Comparison of ENCODE assay signal across 2 cellular contexts in the genomic region with DNA sequence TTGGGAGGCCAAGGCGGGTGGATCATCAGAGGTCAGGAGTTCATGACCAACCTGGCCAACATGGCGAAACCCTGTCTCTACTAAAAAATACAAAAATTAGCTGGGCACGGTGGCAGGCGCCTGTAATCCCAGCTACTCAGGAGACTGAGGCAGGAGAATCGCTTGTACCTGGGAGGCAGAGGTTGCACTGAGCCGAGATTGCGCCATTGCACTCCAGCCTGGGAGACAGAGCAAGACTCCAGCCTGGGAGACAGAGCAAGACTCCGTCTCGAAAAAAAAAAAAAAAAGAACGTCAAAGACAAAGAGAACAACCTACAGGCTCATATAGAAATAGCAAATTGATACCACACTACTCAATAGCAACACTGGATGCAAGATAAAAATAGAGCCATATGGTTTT.
A peak's percentile ranks its signal among the peaks of the same experiment; 100 is the strongest.
TF ChIP-seq lines count a peak whose summit lies in the region.

No MANE protein-coding gene starts in this region.

TF ChIP-seq in K562, 482 proteins besides CTCF, POLR2A, EP300 and RAD21:
- TF ChIP-seq CEBPB (tag; IDR thresholded peaks at IDR 0.05): peak; percentile 55

TF ChIP-seq in HepG2, 621 proteins besides CTCF, POLR2A, EP300 and RAD21:
- TF ChIP-seq ZNF441 (CRISPR knock-in tag; IDR thresholded peaks at IDR 0.05; ENCODE audit: borderline replicate concordance): peak; percentile 59; the same call in 1 of the 2 replicates
